Comparison of ENCODE assay signal across 1 cellular context in genomic region chr2:46097714-46098480, GRCh38.
A peak's percentile ranks its signal among the peaks of the same experiment; 100 is the strongest.
TF ChIP-seq lines count a peak whose summit lies in the region.

No MANE protein-coding gene starts in this region.

TF ChIP-seq in K562, 482 proteins besides CTCF, POLR2A, EP300 and RAD21 (continued from another document and continues in another):
- TF ChIP-seq ZBTB40 (IDR thresholded peaks at IDR 0.05) (no peak), ZBTB40 (CRISPR knock-in tag; IDR thresholded peaks at IDR 0.05) (no peak), HMBOX1 (IDR thresholded peaks at IDR 0.05) (no peak), ZEB2 (IDR thresholded peaks at IDR 0.05) (no peak), ILK (tag; IDR thresholded peaks at IDR 0.05; ENCODE audit: borderline replicate concordance, low read depth) (no peak), BRCA1 (IDR thresholded peaks at IDR 0.05) (no peak), BRCA1 (CRISPR knock-in tag; IDR thresholded peaks at IDR 0.05) (no peak), CREB3L1 (IDR thresholded peaks at IDR 0.05; ENCODE audit: borderline replicate concordance, low read depth) (no peak), SMARCC2 (IDR thresholded peaks at IDR 0.05; ENCODE audit: low read depth) (no peak), BRF1 (IDR thresholded peaks at IDR 0.05; ENCODE audit: borderline replicate concordance, extremely low read depth, insufficient read length) (no peak), CHD7 (IDR thresholded peaks at IDR 0.05; ENCODE audit: low read depth, low read length) (no peak), ZFX (CRISPR knock-in tag; IDR thresholded peaks at IDR 0.05) (no peak), ZNF639 (CRISPR knock-in tag; conservative IDR thresholded peaks at IDR 0.05 in 1 of 2, IDR thresholded peaks at IDR 0.05 in 1 of 2) (no peak), TEAD4 (IDR thresholded peaks at IDR 0.05; ENCODE audit: low read length) (0 out of 2 replicates have a peak, but pooled peaks have one; percentile 19), TEAD4 (CRISPR knock-in tag; IDR thresholded peaks at IDR 0.05; ENCODE audit: borderline replicate concordance) (no peak), KDM2B (CRISPR knock-in tag; IDR thresholded peaks at IDR 0.05) (no peak), CREB1 (IDR thresholded peaks at IDR 0.05) (no peak), CREB1 (CRISPR knock-in tag; IDR thresholded peaks at IDR 0.05) (no peak), ZHX1 (conservative IDR thresholded peaks at IDR 0.05; ENCODE audit: low read length) (no peak), NFYB (IDR thresholded peaks at IDR 0.05; ENCODE audit: extremely low read depth, insufficient read length) (no peak), PPARD (CRISPR knock-in tag; IDR thresholded peaks at IDR 0.05) (no peak), CHCHD3 (CRISPR knock-in tag; IDR thresholded peaks at IDR 0.05) (no peak), CBX1 (IDR thresholded peaks at IDR 0.05; ENCODE audit: low read depth) (no peak), RBM14 (IDR thresholded peaks at IDR 0.05; ENCODE audit: borderline replicate concordance, insufficient read depth, low read depth, low read length) (no peak), HNRNPK (IDR thresholded peaks at IDR 0.05; ENCODE audit: low read depth, low read length, poor library complexity, severe bottlenecking) (no peak)
